Comparison of ENCODE assay signal across 21 cellular contexts in genomic region chr13:112928020-112928931, GRCh38.
"Had no signal": no experiment of that assay in that cellular context is flagged by ENCODE, and none has a peak within 500 bp of the region (broad histone marks: within the 10 kb centered on the region; RNA-seq: fewer than 3 reads in every experiment).

No MANE protein-coding gene starts in this region.

- H3K27ac Mint-ChIP-seq: activated CD4-positive, alpha-beta memory T cell treated with anti-CD3 and anti-CD28 coated beads for 36 hours; activated naive CD8-positive, alpha-beta T cell treated with anti-CD3 and anti-CD28 coated beads for 36 hours; naive thymus-derived CD4-positive, alpha-beta T cell; progenitor cell of endocrine pancreas; T-helper 17 cell had no signal

- H3K27me3 Mint-ChIP-seq: progenitor cell of endocrine pancreas had no signal

- H3K27me3 ChIP-seq: neural progenitor cell, upper lobe of left lung had no signal

- FAIRE-seq: astrocyte, bronchial epithelial cell had no signal

- H3K36me3 ChIP-seq: heart right ventricle, neural progenitor cell, spleen, thoracic aorta, upper lobe of left lung had no signal

- H3K9me3 ChIP-seq: thoracic aorta, upper lobe of left lung had no signal

- H3K27ac ChIP-seq: coronary artery, epithelial cell of prostate, heart right ventricle, neural progenitor cell, spleen, thoracic aorta, upper lobe of left lung had no signal

- DNase-seq: activated CD4-positive, alpha-beta memory T cell treated with anti-CD3 and anti-CD28 coated beads for 36 hours; activated CD4-positive, alpha-beta T cell treated with anti-CD3 and anti-CD28 coated beads for 48 hours; activated naive CD4-positive, alpha-beta T cell treated with Interleukin-2 at 50 U/mL for 16 hours; activated naive CD8-positive, alpha-beta T cell treated with anti-CD3 and anti-CD28 coated beads for 36 hours; activated T-cell treated with anti-CD3 and anti-CD28 coated beads, Interleukin-2, amount 50 U/mL, for 48 hours; naive thymus-derived CD4-positive, alpha-beta T cell; retina; spleen; stimulated activated CD4-positive, alpha-beta T cell treated with anti-CD3 and anti-CD28 coated beads, Interleukin-4, amount 100 ng/mL, for 24 hours; stimulated activated naive CD4-positive, alpha-beta T cell treated with Interleukin-2 at 50 U/mL for 16 hours; T-helper 17 cell had no signal

- ATAC-seq: naive thymus-derived CD4-positive, alpha-beta T cell; T-helper 17 cell had no signal

- H3K4me3 Mint-ChIP-seq: activated CD4-positive, alpha-beta memory T cell treated with anti-CD3 and anti-CD28 coated beads for 36 hours; activated naive CD8-positive, alpha-beta T cell treated with anti-CD3 and anti-CD28 coated beads for 36 hours; naive thymus-derived CD4-positive, alpha-beta T cell; neural progenitor cell; T-helper 17 cell had no signal

- H3K9me3 Mint-ChIP-seq: activated CD4-positive, alpha-beta memory T cell treated with anti-CD3 and anti-CD28 coated beads for 36 hours; activated naive CD8-positive, alpha-beta T cell treated with anti-CD3 and anti-CD28 coated beads for 36 hours had no signal

- H3K4me1 Mint-ChIP-seq: activated naive CD8-positive, alpha-beta T cell treated with anti-CD3 and anti-CD28 coated beads for 36 hours had no signal

- H3K36me3 Mint-ChIP-seq: activated CD4-positive, alpha-beta memory T cell treated with anti-CD3 and anti-CD28 coated beads for 36 hours; activated naive CD8-positive, alpha-beta T cell treated with anti-CD3 and anti-CD28 coated beads for 36 hours; naive thymus-derived CD4-positive, alpha-beta T cell had no signal

- H3K4me3 ChIP-seq: coronary artery, lung, neural progenitor cell, thoracic aorta, upper lobe of left lung had no signal
